14 cellular contexts compared by ENCODE assay signal in genomic region chr3:31356941-31357340, GRCh38.
DNase-seq lines count a peak whose midpoint lies in the region; ATAC-seq, FAIRE-seq and TF ChIP-seq lines count a peak whose summit lies in the region.
"Had no signal": no experiment of that assay in that cellular context is flagged by ENCODE, and none has a peak within 500 bp of the region (broad histone marks: within the 10 kb centered on the region; RNA-seq: fewer than 3 reads in every experiment).

No MANE protein-coding gene starts in this region.

- 71% methylated on average over 5 of the region's 9 CpGs for WGBS in right lobe of liver (ENCODE audit: insufficient coverage, low coverage, low lambda C conversion rate, missing lambda C conversion rate)

- H3K4me3 ChIP-seq in Jurkat, Clone E6-1 (ENCODE audit: low read length), result no peak overlapping the region
- H3K4me3 ChIP-seq in bronchial epithelial cell (ENCODE audit: low read depth, low read length), result no peak overlapping the region
- no peak overlapping the region for H3K4me3 ChIP-seq in right lobe of liver

- no peak for TF ChIP-seq POLR2A in right lobe of liver (IDR thresholded peaks at IDR 0.05)
- TF ChIP-seq POLR2A in GM12892 (IDR thresholded peaks at IDR 0.05; ENCODE audit: low read depth, low read length), result no peak

- H3K36me3 ChIP-seq in bronchial epithelial cell (ENCODE audit: control insufficient read depth, insufficient read depth, low read length) (no peaks in the 10 kb centered on the region), right lobe of liver (peaks cover 0 to 2% (median 0%) of the 10 kb centered on the region in 4 donors)
- H3K36me3 ChIP-seq: brain microvascular endothelial cell had no signal

- DNase-seq in GF-D8 (lab: John Stamatoyannopoulos, UW) (peak; percentile 40), bronchial epithelial cell (ENCODE audit: low read depth) (peak; percentile 51), right lobe of liver (peak; percentile 19 to 75 (median 64)), GM12892 (ENCODE audit: insufficient read length) (no peak), NCI-H2171 treated with DMSO at 0.1 percent for 48 hours (lab: John Stamatoyannopoulos, UW) (no peak), NCI-H2081 treated with DMSO at 0.1 percent for 48 hours (lab: John Stamatoyannopoulos, UW) (no peak)
- DNase-seq in Jurkat, Clone E6-1 (ENCODE audit: low read depth, low spot score), result peak; percentile 23
- DNase-seq: brain microvascular endothelial cell, kidney, NCI-H1417 treated with DMSO at 0.1 percent for 48 hours, T-helper 17 cell had no signal

- TF ChIP-seq CTCF in bronchial epithelial cell (IDR thresholded peaks at IDR 0.05; ENCODE audit: insufficient read depth, low read length, severe bottlenecking), result no peak
- TF ChIP-seq CTCF in right lobe of liver (IDR thresholded peaks at IDR 0.05), result no peak

- intact Hi-C loops in right lobe of liver (cut with DNase I), result no loop called here

- H3K4me1 ChIP-seq in right lobe of liver, result no peaks in the 10 kb centered on the region

- no peak overlapping the region for H3K27ac ChIP-seq in right lobe of liver
- H3K27ac ChIP-seq: brain microvascular endothelial cell, HL-60 had no signal

- FAIRE-seq in bronchial epithelial cell (lab: Jason Lieb, UNC), result peak; percentile 75
- no peak for FAIRE-seq in GM12892 (lab: Jason Lieb, UNC)
- FAIRE-seq: D721Med, kidney had no signal

- no peaks in the 10 kb centered on the region for H3K9me3 ChIP-seq in right lobe of liver

- peak; percentile 49 to 90 (median 68) for ATAC-seq in right lobe of liver
- no peak for ATAC-seq in HG02798 (IDR thresholded peaks at IDR 0.05; ENCODE audit: poor library complexity, unreplicated experiment)
- ATAC-seq: T-helper 17 cell had no signal

- no peaks in the 10 kb centered on the region for H3K27me3 ChIP-seq in bronchial epithelial cell (ENCODE audit: control insufficient read depth, insufficient read depth, low read length)
- no peaks in the 10 kb centered on the region for H3K27me3 ChIP-seq in right lobe of liver
- H3K27me3 ChIP-seq: brain microvascular endothelial cell had no signal

Comparison
In these comparisons a context has a peak if more than half of its experiments do, and no peak if none do; other contexts are left out.
1. DNase-seq: peak in GF-D8 (single experiment), Jurkat, Clone E6-1 (single experiment), bronchial epithelial cell (single experiment) and right lobe of liver (3 of 3); none in GM12892 (single experiment), NCI-H2171 treated with DMSO at 0.1 percent for 48 hours (single experiment) and NCI-H2081 treated with DMSO at 0.1 percent for 48 hours (single experiment).